In the genomic region with DNA sequence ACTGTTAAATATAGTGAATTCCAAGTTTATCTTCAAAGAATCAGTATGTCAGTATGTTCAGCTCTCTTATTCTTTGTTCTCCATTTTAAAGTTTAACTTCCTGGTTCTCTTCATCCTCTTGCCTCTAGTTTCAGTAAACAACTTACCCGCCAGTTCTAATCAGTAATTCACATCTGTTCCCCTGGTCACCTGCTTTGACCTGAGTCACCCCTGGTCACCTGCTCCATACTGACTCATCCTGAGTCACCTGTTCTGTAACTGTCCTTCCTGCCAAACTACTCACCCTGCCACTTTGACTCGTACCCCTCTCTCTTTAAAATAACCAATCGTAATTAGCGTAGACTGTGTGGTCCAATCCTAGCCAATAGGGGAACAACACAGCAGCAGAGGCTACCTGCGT, we compare ENCODE assay signal across 23 cellular contexts.
A peak's percentile ranks its signal among the peaks of the same experiment; 100 is the strongest.
DNase-seq lines count a peak whose midpoint lies in the region; ATAC-seq and TF ChIP-seq lines count a peak whose summit lies in the region.
"Had no signal": no experiment of that assay in that cellular context is flagged by ENCODE, and none has a peak within 500 bp of the region (broad histone marks: within the 10 kb centered on the region; RNA-seq: fewer than 3 reads in every experiment).

No MANE protein-coding gene starts in this region.

- H3K9ac ChIP-seq in HCT116 (ENCODE audit: low read length): no peak overlapping the region
- H3K9ac ChIP-seq: KMS-11 had no signal

- H3K27me3 ChIP-seq in HCT116 (ENCODE audit: insufficient read depth, low read length): no peaks in the 10 kb centered on the region

- DNase-seq in COLO668 (lab: John Stamatoyannopoulos, UW; ENCODE audit: unreplicated experiment) (peak; percentile 11), HCT116 (ENCODE audit: low read depth, low spot score) (peak; percentile 23), SW480 (ENCODE audit: low spot score) (peak; percentile 16), islet precursor cell (peak; percentile 70), ureter (ENCODE audit: low spot score) (no peak), G401 (ENCODE audit: low spot score) (no peak)
- DNase-seq in activated CD4-positive, alpha-beta T cell treated with anti-CD3 and anti-CD28 coated beads for 4 hours: no peak
- DNase-seq in activated effector memory CD4-positive, alpha-beta T cell treated with anti-CD3 and anti-CD28 coated beads, Interleukin-2, amount 50 U/mL, for 16 hours: no peak
- DNase-seq: AML-193; C1 segment of cervical spinal cord; CD8-positive, alpha-beta T cell; DMS79; HCEC 1CT; IMR-90; NCI-H1417; NCI-H187; NCI-H446; NCI-H526 treated with DMSO at 0.1 percent for 48 hours; RPMI8226; SHP77; SW 1271 had no signal

- TF ChIP-seq RAD21 in HCT116 (IDR thresholded peaks at IDR 0.05; ENCODE audit: low read depth): no peak

- RAD21 ChIA-PET in HCT116 (lab: Charles Lee; ENCODE audit: low non-redundant PET in 1 of 2, low total read pairs in 2 of 2, uncharacterized antibody in 2 of 2, unreplicated experiment in 2 of 2): no interaction called here

- in situ Hi-C loops in G401 (cut with HindIII; ENCODE audit: low sequenced_read_pairs): no loop called here

- TF ChIP-seq CTCF in HCT116 (IDR thresholded peaks at IDR 0.05 in 2 of 3, conservative IDR thresholded peaks at IDR 0.05 in 1 of 3; ENCODE audit: borderline replicate concordance in 1 of 3, insufficient read depth in 1 of 3, low read depth in 2 of 3, low read length in 2 of 3): no peak

- CTCF ChIA-PET in HCT116 (lab: Charles Lee): no interaction called here

- H3K4me1 ChIP-seq in HCT116 (ENCODE audit: control insufficient read depth in 1 of 2, insufficient read depth in 2 of 2, low read length in 2 of 2): peaks cover 4 to 21% of the 10 kb centered on the region in 2 experiments; a peak in 3 of 4 replicates

- H3K4me3 ChIP-seq in HCT116 (replicated peaks in 1 of 2; ENCODE audit: low read depth in 1 of 2, low read length in 2 of 2): no peak overlapping the region
- H3K4me3 ChIP-seq: GM23338 had no signal

- H3K36me3 ChIP-seq in HCT116 (ENCODE audit: control insufficient read depth in 1 of 2, insufficient read depth in 2 of 2, low read length in 2 of 2): no peaks in the 10 kb centered on the region

- H3K27ac ChIP-seq in HCT116 (ENCODE audit: low read depth, low read length): no peak overlapping the region
- H3K27ac ChIP-seq: KMS-11 had no signal

- no peak for TF ChIP-seq POLR2A in HCT116 (IDR thresholded peaks at IDR 0.05; ENCODE audit: borderline replicate concordance, extremely low read depth, insufficient read depth, insufficient read length)

- peak overlapping the region; percentile 19 for H2AFZ ChIP-seq in HCT116 (ENCODE audit: low read depth, low read length, poor library complexity, severe bottlenecking)
- H2AFZ ChIP-seq: GM23338 had no signal

- no peaks in the 10 kb centered on the region for H3K79me2 ChIP-seq in HCT116 (ENCODE audit: insufficient read depth, low read length)

- intact Hi-C loops in HCT116 (cut with micrococcal nuclease): no loop called here

- H3K9me3 ChIP-seq in HCT116 (ENCODE audit: control insufficient read depth in 1 of 2, insufficient read depth in 1 of 2, low read depth in 1 of 2, low read length in 2 of 2): no peaks in the 10 kb centered on the region; a peak in 1 of 4 replicates

- no TSS peak for BruUV-seq in HCT116 (replicated peaks; lab: Mats Ljungman, UMichigan)

- H3K9me2 ChIP-seq in HCT116 (ENCODE audit: insufficient read depth): 0 out of 2 replicates have a peak, but pooled peaks cover 3% of the 10 kb centered on the region

- POLR2A ChIA-PET in HCT116 (lab: Charles Lee): no interaction called here

- ATAC-seq in HCT116: peak; percentile 25; the same call in 1 of the 2 replicates
- ATAC-seq: CD8-positive, alpha-beta T cell; GM23338 had no signal

- H4K20me1 ChIP-seq in HCT116 (ENCODE audit: insufficient read depth): no peaks in the 10 kb centered on the region

- peak overlapping the region; percentile 26; the same call in 1 of the 2 replicates for H3K4me2 ChIP-seq in HCT116 (ENCODE audit: low read length)
- H3K4me2 ChIP-seq: GM23338, KMS-11 had no signal

TF ChIP-seq in HCT116, 20 proteins besides CTCF, POLR2A, EP300 and RAD21:
- TF ChIP-seq JUND (IDR thresholded peaks at IDR 0.05) (peak; percentile 70), SRF (IDR thresholded peaks at IDR 0.05; ENCODE audit: low read depth) (peak; percentile 25; the same call in 1 of the 2 replicates), CBX3 (IDR thresholded peaks at IDR 0.05; ENCODE audit: low read depth) (peak; percentile 71; the same call in 1 of the 2 replicates), FOSL1 (IDR thresholded peaks at IDR 0.05; ENCODE audit: low read depth) (peak; percentile 87), ZNF274 (IDR thresholded peaks at IDR 0.05; ENCODE audit: low read depth, low read length) (no peak), SP1 (IDR thresholded peaks at IDR 0.05; ENCODE audit: low read depth) (peak; percentile 39; the same call in 1 of the 2 replicates)
- TF ChIP-seq, protein P1, sequence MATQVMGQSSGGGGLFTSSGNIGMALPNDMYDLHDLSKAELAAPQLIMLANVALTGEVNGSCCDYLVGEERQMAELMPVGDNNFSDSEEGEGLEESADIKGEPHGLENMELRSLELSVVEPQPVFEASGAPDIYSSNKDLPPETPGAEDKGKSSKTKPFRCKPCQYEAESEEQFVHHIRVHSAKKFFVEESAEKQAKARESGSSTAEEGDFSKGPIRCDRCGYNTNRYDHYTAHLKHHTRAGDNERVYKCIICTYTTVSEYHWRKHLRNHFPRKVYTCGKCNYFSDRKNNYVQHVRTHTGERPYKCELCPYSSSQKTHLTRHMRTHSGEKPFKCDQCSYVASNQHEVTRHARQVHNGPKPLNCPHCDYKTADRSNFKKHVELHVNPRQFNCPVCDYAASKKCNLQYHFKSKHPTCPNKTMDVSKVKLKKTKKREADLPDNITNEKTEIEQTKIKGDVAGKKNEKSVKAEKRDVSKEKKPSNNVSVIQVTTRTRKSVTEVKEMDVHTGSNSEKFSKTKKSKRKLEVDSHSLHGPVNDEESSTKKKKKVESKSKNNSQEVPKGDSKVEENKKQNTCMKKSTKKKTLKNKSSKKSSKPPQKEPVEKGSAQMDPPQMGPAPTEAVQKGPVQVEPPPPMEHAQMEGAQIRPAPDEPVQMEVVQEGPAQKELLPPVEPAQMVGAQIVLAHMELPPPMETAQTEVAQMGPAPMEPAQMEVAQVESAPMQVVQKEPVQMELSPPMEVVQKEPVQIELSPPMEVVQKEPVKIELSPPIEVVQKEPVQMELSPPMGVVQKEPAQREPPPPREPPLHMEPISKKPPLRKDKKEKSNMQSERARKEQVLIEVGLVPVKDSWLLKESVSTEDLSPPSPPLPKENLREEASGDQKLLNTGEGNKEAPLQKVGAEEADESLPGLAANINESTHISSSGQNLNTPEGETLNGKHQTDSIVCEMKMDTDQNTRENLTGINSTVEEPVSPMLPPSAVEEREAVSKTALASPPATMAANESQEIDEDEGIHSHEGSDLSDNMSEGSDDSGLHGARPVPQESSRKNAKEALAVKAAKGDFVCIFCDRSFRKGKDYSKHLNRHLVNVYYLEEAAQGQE (IDR thresholded peaks at IDR 0.05; ENCODE audit: low read depth): no peak

Comparison
In these comparisons a context has a peak if more than half of its experiments do, and no peak if none do; other contexts are left out.
1. DNase-seq: peak in COLO668 (single experiment), HCT116 (single experiment), SW480 (single experiment) and islet precursor cell (single experiment); none in ureter (single experiment), G401 (single experiment), activated CD4-positive, alpha-beta T cell treated with anti-CD3 and anti-CD28 coated beads for 4 hours (0 of 2) and activated effector memory CD4-positive, alpha-beta T cell treated with anti-CD3 and anti-CD28 coated beads, Interleukin-2, amount 50 U/mL, for 16 hours (single experiment).